Comparison of ENCODE assay signal across 1 cellular context in genomic region chr10:73867126-73867807, GRCh38.
TF ChIP-seq lines count a peak whose summit lies in the region.

No MANE protein-coding gene starts in this region.

TF ChIP-seq in GM23338, 12 proteins besides CTCF, POLR2A, EP300 and RAD21:
- TF ChIP-seq REST (IDR thresholded peaks at IDR 0.05; ENCODE audit: unreplicated experiment) = no peak
- no peak for TF ChIP-seq EZH2 (IDR thresholded peaks at IDR 0.05; ENCODE audit: low read depth, unreplicated experiment)
- no peak for TF ChIP-seq ZNF331 (CRISPR knock-in tag; IDR thresholded peaks at IDR 0.05; ENCODE audit: low read depth)
- TF ChIP-seq NANOG (IDR thresholded peaks at IDR 0.05; ENCODE audit: borderline replicate concordance) = no peak
- TF ChIP-seq ZNF462 (CRISPR knock-in tag; IDR thresholded peaks at IDR 0.05) = no peak
